Comparison of ENCODE assay signal across 30 cellular contexts in genomic region chr1:47569261-47569660, GRCh38.
DNase-seq lines count a peak whose midpoint lies in the region; TF ChIP-seq lines count a peak whose summit lies in the region.
"Had no signal": no experiment of that assay in that cellular context is flagged by ENCODE, and none has a peak within 500 bp of the region (broad histone marks: within the 10 kb centered on the region; RNA-seq: fewer than 3 reads in every experiment).

No MANE protein-coding gene starts in this region.

- no peaks in the 10 kb centered on the region for H4K20me1 ChIP-seq in BLaER1 treated with 17β-estradiol and CSF1 and Interleukin-3, amounts not matched to agents 10 nM and 100 nM
- no peaks in the 10 kb centered on the region for H4K20me1 ChIP-seq in PC-9 (ENCODE audit: insufficient read depth)

- H3K9me2 ChIP-seq in PC-9 (ENCODE audit: insufficient read depth): no peaks in the 10 kb centered on the region

- no peaks in the 10 kb centered on the region for H3K27me3 ChIP-seq in BLaER1 treated with 17β-estradiol and CSF1 and Interleukin-3, amounts not matched to agents 10 nM and 100 nM
- H3K27me3 ChIP-seq in PC-9 (ENCODE audit: insufficient read depth, low read depth) (no peaks in the 10 kb centered on the region), adrenal gland (no peaks in the 10 kb centered on the region), brain microvascular endothelial cell (replicated peaks) (no peaks in the 10 kb centered on the region)
- H3K27me3 ChIP-seq: ascending aorta, foreskin keratinocyte had no signal

- TF ChIP-seq CTCF in PC-9 (conservative IDR thresholded peaks at IDR 0.05) (no peak), glutamatergic neuron (IDR thresholded peaks at IDR 0.05; ENCODE audit: partially characterized antibody, unreplicated experiment) (no peak), progenitor cell of endocrine pancreas (IDR thresholded peaks at IDR 0.05; ENCODE audit: unreplicated experiment) (no peak), adrenal gland (IDR thresholded peaks at IDR 0.05) (no peak), brain microvascular endothelial cell (IDR thresholded peaks at IDR 0.05; ENCODE audit: low read depth, low read length, missing control alignments) (no peak)

- no TSS peak for BruUV-seq in PC-9 (replicated peaks; lab: Mats Ljungman, UMichigan)

- in situ Hi-C loops in brain microvascular endothelial cell (cut with HindIII; ENCODE audit: low pct_ligation_motif_present, low sequenced_read_pairs): no loop called here

- H3K4me1 Mint-ChIP-seq in glutamatergic neuron (ENCODE audit: low read depth, unreplicated experiment): peaks cover 28% of the 10 kb centered on the region
- peaks cover 9% of the 10 kb centered on the region for H3K4me1 Mint-ChIP-seq in progenitor cell of endocrine pancreas (ENCODE audit: low read depth)
- H3K4me1 Mint-ChIP-seq in activated CD4-positive, alpha-beta memory T cell treated with anti-CD3 and anti-CD28 coated beads for 36 hours (ENCODE audit: low read depth): no peaks in the 10 kb centered on the region
- H3K4me1 Mint-ChIP-seq: activated B cell treated with CpG ODN at 0.5 μM for 24 hours; CD8-positive, alpha-beta memory T cell had no signal

- H3K4me3 Mint-ChIP-seq in glutamatergic neuron (ENCODE audit: unreplicated experiment) (no peak overlapping the region), progenitor cell of endocrine pancreas (ENCODE audit: low read depth) (no peak overlapping the region)
- H3K4me3 Mint-ChIP-seq in activated CD4-positive, alpha-beta memory T cell treated with anti-CD3 and anti-CD28 coated beads for 36 hours: no peak overlapping the region
- H3K4me3 Mint-ChIP-seq: activated B cell treated with CpG ODN at 0.5 μM for 24 hours; activated CD4-positive, alpha-beta T cell treated with anti-CD3 and anti-CD28 coated beads, Interleukin-2, amount 10 ng/mL, durations not matched to agents 7 days and 5 days; activated CD8-positive, alpha-beta memory T cell treated with anti-CD3 and anti-CD28 coated beads, Interleukin-2, amount 10 ng/mL, durations not matched to agents 7 days and 5 days; activated naive CD8-positive, alpha-beta T cell treated with anti-CD3 and anti-CD28 coated beads for 36 hours; activated T-cell treated with anti-CD3 and anti-CD28 coated beads, Interleukin-2, amount 50 U/mL, for 4 hours; CD8-positive, alpha-beta memory T cell; natural killer cell treated with Interleukin-12 subunit alpha and Interleukin-12 subunit beta and Interleukin-15 and Interleukin-18, amount 100 ng/mL, for 72 hours; stimulated activated naive CD8-positive, alpha-beta T cell treated with anti-CD3 and anti-CD28 coated beads, Interleukin-15, Interleukin-2, amounts not matched to agents 100 ng/mL and 50 ng/mL, for 24 hours; T-helper 1 cell treated with Interleukin-12 subunit alpha and Interleukin-12 subunit beta and Interleukin-4 antibody, amounts not matched to agents 30 μg/mL and 1 μg/mL, for 36 hours had no signal

- no peaks in the 10 kb centered on the region for H3K79me2 ChIP-seq in PC-9 (ENCODE audit: low read depth)

- H3K4me2 ChIP-seq in BLaER1 treated with 17β-estradiol and CSF1 and Interleukin-3, amounts not matched to agents 10 nM and 100 nM: peak overlapping the region in 10 of 11 experiments; percentile 26 to 94 (median 68); a peak in 19 of 22 replicates
- H3K4me2 ChIP-seq in PC-9: peak overlapping the region; percentile 58

- H3K9me3 ChIP-seq in BLaER1 treated with 17β-estradiol and CSF1 and Interleukin-3, amounts not matched to agents 10 nM and 100 nM (replicated peaks in 1 of 11): no peaks in the 10 kb centered on the region
- H3K9me3 ChIP-seq in PC-9 (ENCODE audit: insufficient read depth, low read depth) (no peaks in the 10 kb centered on the region), adrenal gland (replicated peaks in 1 of 3) (no peaks in the 10 kb centered on the region)
- H3K9me3 ChIP-seq: ascending aorta, esophagus squamous epithelium, heart left ventricle had no signal

- H3K4me1 ChIP-seq in BLaER1 treated with 17β-estradiol and CSF1 and Interleukin-3, amounts not matched to agents 10 nM and 100 nM: peaks cover 34 to 75% (median 66%) of the 10 kb centered on the region in 10 experiments
- H3K4me1 ChIP-seq in PC-9 (replicated peaks; ENCODE audit: insufficient read depth) (peaks cover 28% of the 10 kb centered on the region), adrenal gland (replicated peaks in 1 of 2) (peaks cover 0 to 9% of the 10 kb centered on the region in 2 donors)

- CTCF ChIA-PET in PC-9 (lab: Charles Lee): interaction anchor here (0.5 to 1.2 kb wide), 3 partner anchors 8 to 132 kb away, joined by 3 to 4 read pairs (median 3); partner anchors contain the start of gene FOXD2
- CTCF ChIA-PET in activated CD4-positive, alpha-beta memory T cell treated with anti-CD3 and anti-CD28 coated beads for 36 hours (lab: Charles Lee): interaction anchor here (0.9 kb wide), 1 partner anchor 132 kb away, joined by 4 read pairs; the partner anchor contains the start of gene FOXD2

- WGBS in adrenal gland, 4 donors: 79 to 87% (median 83%) methylated on average over 5 of the region's 5 CpGs

- POLR2A ChIA-PET in PC-9 (lab: Charles Lee; ENCODE audit: unreplicated experiment): no interaction called here
- POLR2A ChIA-PET in activated CD4-positive, alpha-beta memory T cell treated with anti-CD3 and anti-CD28 coated beads for 36 hours (lab: Charles Lee): interaction anchor here (0.7 kb wide), 1 partner anchor 275 kb away, joined by 3 read pairs; no protein-coding TSS in a partner anchor

- intact Hi-C loops in PC-9 (cut with micrococcal nuclease; ENCODE audit: unreplicated experiment): no loop called here
- intact Hi-C loops in adrenal gland (cut with DNase I): no loop called here
- intact Hi-C loops in activated CD4-positive, alpha-beta memory T cell treated with anti-CD3 and anti-CD28 coated beads for 36 hours (cut with micrococcal nuclease): no loop called here

- TF ChIP-seq POLR2A in adrenal gland (IDR thresholded peaks at IDR 0.05): no peak

- H3K27ac ChIP-seq in BLaER1 treated with 17β-estradiol and CSF1 and Interleukin-3, amounts not matched to agents 10 nM and 100 nM: no peak overlapping the region
- peak overlapping the region; percentile 63 for H3K27ac ChIP-seq in PC-9
- no peak overlapping the region for H3K27ac ChIP-seq in adrenal gland
- H3K27ac ChIP-seq in brain microvascular endothelial cell: no peak overlapping the region
- H3K27ac ChIP-seq: foreskin keratinocyte, SK-N-MC had no signal

- H3K27me3 Mint-ChIP-seq in glutamatergic neuron (ENCODE audit: unreplicated experiment): peaks cover 6% of the 10 kb centered on the region
- H3K27me3 Mint-ChIP-seq in progenitor cell of endocrine pancreas: peaks cover 49% of the 10 kb centered on the region
- peaks cover 9% of the 10 kb centered on the region for H3K27me3 Mint-ChIP-seq in activated CD4-positive, alpha-beta memory T cell treated with anti-CD3 and anti-CD28 coated beads for 36 hours

- H2AFZ ChIP-seq in PC-9: no peak overlapping the region

- H3K27ac Mint-ChIP-seq in glutamatergic neuron (ENCODE audit: unreplicated experiment) (peak overlapping the region; percentile 31), progenitor cell of endocrine pancreas (peak overlapping the region; percentile 46)
- no peak overlapping the region for H3K27ac Mint-ChIP-seq in activated CD4-positive, alpha-beta memory T cell treated with anti-CD3 and anti-CD28 coated beads for 36 hours
- H3K27ac Mint-ChIP-seq: activated B cell treated with CpG ODN at 0.5 μM for 24 hours; activated CD4-positive, alpha-beta T cell treated with anti-CD3 and anti-CD28 coated beads, Interleukin-2, amount 10 ng/mL, durations not matched to agents 7 days and 5 days; activated CD8-positive, alpha-beta memory T cell treated with anti-CD3 and anti-CD28 coated beads, Interleukin-2, amount 10 ng/mL, durations not matched to agents 7 days and 5 days; activated naive CD8-positive, alpha-beta T cell treated with anti-CD3 and anti-CD28 coated beads for 36 hours; CD8-positive, alpha-beta memory T cell; natural killer cell treated with Interleukin-12 subunit alpha and Interleukin-12 subunit beta and Interleukin-15 and Interleukin-18, amount 100 ng/mL, for 72 hours; stimulated activated naive CD8-positive, alpha-beta T cell treated with anti-CD3 and anti-CD28 coated beads, Interleukin-15, Interleukin-2, amounts not matched to agents 100 ng/mL and 50 ng/mL, for 24 hours; T-helper 1 cell treated with Interleukin-12 subunit alpha and Interleukin-12 subunit beta and Interleukin-4 antibody, amounts not matched to agents 30 μg/mL and 1 μg/mL, for 36 hours had no signal

- no peaks in the 10 kb centered on the region for H3K36me3 Mint-ChIP-seq in glutamatergic neuron (ENCODE audit: unreplicated experiment)
- H3K36me3 Mint-ChIP-seq in progenitor cell of endocrine pancreas (ENCODE audit: insufficient read depth): no peaks in the 10 kb centered on the region
- H3K36me3 Mint-ChIP-seq in activated CD4-positive, alpha-beta memory T cell treated with anti-CD3 and anti-CD28 coated beads for 36 hours: no peaks in the 10 kb centered on the region
- H3K36me3 Mint-ChIP-seq: activated CD8-positive, alpha-beta memory T cell treated with anti-CD3 and anti-CD28 coated beads, Interleukin-2, amount 10 ng/mL, durations not matched to agents 7 days and 5 days; activated naive CD8-positive, alpha-beta T cell treated with anti-CD3 and anti-CD28 coated beads for 36 hours; CD8-positive, alpha-beta memory T cell; natural killer cell treated with Interleukin-12 subunit alpha and Interleukin-12 subunit beta and Interleukin-15 and Interleukin-18, amount 100 ng/mL, for 72 hours had no signal

- H3K9ac ChIP-seq in BLaER1 treated with 17β-estradiol and CSF1 and Interleukin-3, amounts not matched to agents 10 nM and 100 nM: no peak overlapping the region

- H3K9me3 Mint-ChIP-seq in glutamatergic neuron (ENCODE audit: unreplicated experiment): peaks cover 6% of the 10 kb centered on the region
- H3K9me3 Mint-ChIP-seq in progenitor cell of endocrine pancreas (ENCODE audit: low read depth): no peaks in the 10 kb centered on the region
- H3K9me3 Mint-ChIP-seq in activated CD4-positive, alpha-beta memory T cell treated with anti-CD3 and anti-CD28 coated beads for 36 hours: no peaks in the 10 kb centered on the region
- H3K9me3 Mint-ChIP-seq: activated B cell treated with CpG ODN at 0.5 μM for 24 hours; activated CD4-positive, alpha-beta T cell treated with anti-CD3 and anti-CD28 coated beads, Interleukin-2, amount 10 ng/mL, durations not matched to agents 7 days and 5 days; activated naive CD8-positive, alpha-beta T cell treated with anti-CD3 and anti-CD28 coated beads for 36 hours; activated T-cell treated with anti-CD3 and anti-CD28 coated beads, Interleukin-2, amount 50 U/mL, for 4 hours; CD8-positive, alpha-beta memory T cell; natural killer cell treated with Interleukin-12 subunit alpha and Interleukin-12 subunit beta and Interleukin-15 and Interleukin-18, amount 100 ng/mL, for 72 hours; stimulated activated naive CD8-positive, alpha-beta T cell treated with anti-CD3 and anti-CD28 coated beads, Interleukin-15, Interleukin-2, amounts not matched to agents 100 ng/mL and 50 ng/mL, for 24 hours; T-helper 1 cell treated with Interleukin-12 subunit alpha and Interleukin-12 subunit beta and Interleukin-4 antibody, amounts not matched to agents 30 μg/mL and 1 μg/mL, for 36 hours had no signal

- peaks cover 10% of the 10 kb centered on the region; the same call in 1 of the 2 replicates for H3F3A ChIP-seq in PC-9 (ENCODE audit: insufficient read depth, low read depth)

- DNase-seq in PC-9 (no peak), glutamatergic neuron (no peak), progenitor cell of endocrine pancreas (ENCODE audit: low spot score, unreplicated experiment) (no peak), adrenal gland (no peak), HuH-7 (ENCODE audit: low spot score) (no peak), brain microvascular endothelial cell (no peak)
- DNase-seq in activated CD4-positive, alpha-beta memory T cell treated with anti-CD3 and anti-CD28 coated beads for 36 hours: no peak
- DNase-seq: activated B cell treated with CpG ODN at 0.5 μM for 24 hours; activated CD4-positive, alpha-beta T cell treated with anti-CD3 and anti-CD28 coated beads, Interleukin-2, amount 10 ng/mL, durations not matched to agents 7 days and 5 days; activated CD8-positive, alpha-beta memory T cell treated with anti-CD3 and anti-CD28 coated beads, Interleukin-2, amount 10 ng/mL, durations not matched to agents 7 days and 5 days; activated gamma-delta T cell; activated naive CD8-positive, alpha-beta T cell treated with anti-CD3 and anti-CD28 coated beads for 36 hours; activated T-cell treated with anti-CD3 and anti-CD28 coated beads, Interleukin-2, amount 50 U/mL, for 4 hours; AML-193; esophagus squamous epithelium; kidney; NCI-H1048; NCI-H1694 treated with DMSO at 0.1 percent for 48 hours; NCI-H82; RPMI8226 had no signal

- H3K36me3 ChIP-seq in BLaER1 treated with 17β-estradiol and CSF1 and Interleukin-3, amounts not matched to agents 10 nM and 100 nM: no peaks in the 10 kb centered on the region
- H3K36me3 ChIP-seq in PC-9 (ENCODE audit: low read depth) (no peaks in the 10 kb centered on the region), adrenal gland (replicated peaks in 1 of 2) (no peaks in the 10 kb centered on the region), brain microvascular endothelial cell (replicated peaks) (no peaks in the 10 kb centered on the region)
- H3K36me3 ChIP-seq: ascending aorta, esophagus squamous epithelium, heart left ventricle had no signal

- H3K4me3 ChIP-seq in BLaER1 treated with 17β-estradiol and CSF1 and Interleukin-3, amounts not matched to agents 10 nM and 100 nM: no peak overlapping the region
- H3K4me3 ChIP-seq in PC-9 (no peak overlapping the region), adrenal gland (no peak overlapping the region), brain microvascular endothelial cell (ENCODE audit: low read depth, low read length) (no peak overlapping the region)
- H3K4me3 ChIP-seq: ascending aorta, esophagus squamous epithelium, GM12878, heart left ventricle, SK-N-MC had no signal
